Comparison of ENCODE assay signal across 23 cellular contexts in genomic region chr10:125775491-125776106, GRCh38. TPM values are rescaled to one million over a fixed set of nuclear protein-coding genes. Genes with fewer than 3 reads are reported as not detected.
"Had no signal": no experiment of that assay in that cellular context is flagged by ENCODE, and none has a peak within 500 bp of the region (broad histone marks: within the 10 kb centered on the region; RNA-seq: fewer than 3 reads in every experiment).

Gene MMP21, minus strand, starts transcription at chr10:125775821. Its CDS starts 0 bp downstream, at chr10:125775821.

- H3K27me3 ChIP-seq: body of pancreas, hepatocyte, neural progenitor cell, right atrium auricular region, upper lobe of right lung had no signal

- H3K4me1 ChIP-seq: body of pancreas, neural progenitor cell, psoas muscle, right atrium auricular region, upper lobe of right lung had no signal

- H3K36me3 ChIP-seq: neural progenitor cell, right atrium auricular region, upper lobe of right lung had no signal

- H3K9me3 ChIP-seq: body of pancreas, psoas muscle, right atrium auricular region, upper lobe of right lung had no signal

- ATAC-seq: activated naive CD8-positive, alpha-beta T cell treated with anti-CD3 and anti-CD28 coated beads, Interleukin-2, amount 50 U/mL, for 24 hours; body of pancreas; stimulated activated naive CD8-positive, alpha-beta T cell treated with anti-CD3 and anti-CD28 coated beads, Interleukin-15, Interleukin-2, amounts not matched to agents 100 U/mL and 50 U/mL, for 24 hours had no signal

- H3K4me3 Mint-ChIP-seq: activated CD4-positive, alpha-beta memory T cell treated with anti-CD3 and anti-CD28 coated beads for 36 hours; activated naive CD8-positive, alpha-beta T cell treated with anti-CD3 and anti-CD28 coated beads, Interleukin-2, amount 50 U/mL, for 24 hours; dendritic cell treated with granulocyte-macrophage colony-stimulating factor and Interleukin-4, amounts not matched to agents 40 ng/mL and 50 ng/mL, for 4 days; memory B cell; neural progenitor cell had no signal

- H3K9me3 Mint-ChIP-seq: activated CD4-positive, alpha-beta memory T cell treated with anti-CD3 and anti-CD28 coated beads for 36 hours; activated naive CD8-positive, alpha-beta T cell treated with anti-CD3 and anti-CD28 coated beads, Interleukin-2, amount 50 U/mL, for 24 hours; dendritic cell treated with granulocyte-macrophage colony-stimulating factor and Interleukin-4, amounts not matched to agents 40 ng/mL and 50 ng/mL, for 4 days had no signal

- H3K79me2 ChIP-seq: hepatocyte had no signal

- DNase-seq: activated CD4-positive, alpha-beta memory T cell treated with anti-CD3 and anti-CD28 coated beads for 36 hours; activated CD4-positive, alpha-beta T cell treated with anti-CD3 and anti-CD28 coated beads for 48 hours; activated effector memory CD4-positive, alpha-beta T cell treated with anti-CD3 and anti-CD28 coated beads, Interleukin-2, amount 50 U/mL, for 16 hours; activated naive CD4-positive, alpha-beta T cell treated with anti-CD3 and anti-CD28 coated beads, Interleukin-2, amount 50 U/mL, for 16 hours; activated naive CD8-positive, alpha-beta T cell treated with anti-CD3 and anti-CD28 coated beads, Interleukin-2, amount 50 U/mL, for 24 hours; body of pancreas; effector CD4-positive, alpha-beta T cell; foreskin melanocyte; glutamatergic neuron; psoas muscle; stimulated activated CD4-positive, alpha-beta T cell treated with anti-CD3 and anti-CD28 coated beads, Interleukin-4, amount 100 ng/mL, for 24 hours; stimulated activated naive CD8-positive, alpha-beta T cell treated with anti-CD3 and anti-CD28 coated beads, Interleukin-15, Interleukin-2, amounts not matched to agents 100 U/mL and 50 U/mL, for 24 hours; SW 1271; T-helper 2 cell; upper lobe of right lung had no signal

- H3K9ac ChIP-seq: neural progenitor cell had no signal

- H3K4me2 ChIP-seq: hepatocyte, neural progenitor cell had no signal

- H2AFZ ChIP-seq: hepatocyte, neural progenitor cell had no signal

- H3K4me1 Mint-ChIP-seq: activated naive CD8-positive, alpha-beta T cell treated with anti-CD3 and anti-CD28 coated beads, Interleukin-2, amount 50 U/mL, for 24 hours; memory B cell had no signal

- H3K27me3 Mint-ChIP-seq: activated naive CD8-positive, alpha-beta T cell treated with anti-CD3 and anti-CD28 coated beads, Interleukin-2, amount 50 U/mL, for 24 hours had no signal

- H3K4me3 ChIP-seq: body of pancreas, hepatocyte, neural progenitor cell, psoas muscle, upper lobe of right lung had no signal

- H3K27ac ChIP-seq: body of pancreas, hepatocyte, neural progenitor cell, psoas muscle, right atrium auricular region, upper lobe of right lung had no signal

- H3K27ac Mint-ChIP-seq: activated CD4-positive, alpha-beta memory T cell treated with anti-CD3 and anti-CD28 coated beads for 36 hours; activated naive CD8-positive, alpha-beta T cell treated with anti-CD3 and anti-CD28 coated beads, Interleukin-2, amount 50 U/mL, for 24 hours; dendritic cell treated with granulocyte-macrophage colony-stimulating factor and Interleukin-4, amounts not matched to agents 40 ng/mL and 50 ng/mL, for 4 days; memory B cell; neural progenitor cell had no signal

- H3K36me3 Mint-ChIP-seq: activated CD4-positive, alpha-beta memory T cell treated with anti-CD3 and anti-CD28 coated beads for 36 hours; memory B cell; neural progenitor cell had no signal

RNA-seq across cellular contexts. Expression of gene MMP21, which starts in this region (rescaled TPM):
- total RNA-seq: activated CD4-positive, alpha-beta memory T cell treated with anti-CD3 and anti-CD28 coated beads for 36 hours; body of pancreas; cardiac septum; chondrocyte; hepatocyte; osteoblast; upper lobe of right lung had no signal
